Comparison of ENCODE assay signal across 1 cellular context in the genomic region with DNA sequence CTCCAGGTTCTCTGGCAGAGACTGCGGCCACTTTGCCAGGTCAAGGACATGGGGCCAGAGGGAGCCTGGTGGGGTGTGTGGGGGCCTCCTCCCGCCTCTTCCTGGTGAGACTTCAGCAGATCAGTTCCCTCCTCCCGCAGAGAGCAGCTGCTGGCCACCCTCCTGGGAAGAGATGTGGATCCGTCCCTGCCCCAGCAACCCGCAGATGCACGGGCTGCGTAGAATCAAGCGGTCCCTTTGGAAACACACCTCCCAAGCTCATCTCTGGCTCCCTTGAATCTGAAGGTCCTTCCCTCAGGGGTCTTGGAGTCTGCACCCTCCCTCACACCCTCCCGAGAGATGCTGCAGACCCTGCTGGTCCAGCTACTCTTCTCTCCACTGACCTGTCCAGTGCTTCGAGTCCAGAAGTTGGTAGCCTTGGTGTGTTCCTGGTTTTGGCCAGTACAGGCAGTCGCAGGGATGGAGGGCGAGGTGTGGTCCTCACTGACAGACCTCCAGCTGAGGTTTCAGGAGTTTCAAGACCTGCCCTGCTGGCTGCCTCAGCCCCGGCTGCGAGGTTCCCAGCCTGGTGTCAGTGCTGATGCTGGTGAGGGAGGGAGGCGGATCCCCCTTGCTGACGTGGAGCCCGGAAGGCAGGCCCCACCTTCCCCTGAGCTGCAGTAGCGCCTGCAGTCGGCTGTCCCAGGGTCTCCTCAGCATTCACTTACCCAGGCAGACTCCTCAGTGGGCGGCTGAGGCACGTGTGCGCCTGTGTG.
TF ChIP-seq lines count a peak whose summit lies in the region.

A gene with protein sequence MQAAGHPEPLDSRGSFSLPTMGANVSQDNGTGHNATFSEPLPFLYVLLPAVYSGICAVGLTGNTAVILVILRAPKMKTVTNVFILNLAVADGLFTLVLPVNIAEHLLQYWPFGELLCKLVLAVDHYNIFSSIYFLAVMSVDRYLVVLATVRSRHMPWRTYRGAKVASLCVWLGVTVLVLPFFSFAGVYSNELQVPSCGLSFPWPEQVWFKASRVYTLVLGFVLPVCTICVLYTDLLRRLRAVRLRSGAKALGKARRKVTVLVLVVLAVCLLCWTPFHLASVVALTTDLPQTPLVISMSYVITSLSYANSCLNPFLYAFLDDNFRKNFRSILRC (minus strand): TSS at position 585 of the 755 bp plus-strand sequence. CDS start 734 bp downstream, outside the sequence.

TF ChIP-seq in GM23338, 12 proteins besides CTCF, POLR2A, EP300 and RAD21 (continued from another document):
- TF ChIP-seq, protein P1, sequence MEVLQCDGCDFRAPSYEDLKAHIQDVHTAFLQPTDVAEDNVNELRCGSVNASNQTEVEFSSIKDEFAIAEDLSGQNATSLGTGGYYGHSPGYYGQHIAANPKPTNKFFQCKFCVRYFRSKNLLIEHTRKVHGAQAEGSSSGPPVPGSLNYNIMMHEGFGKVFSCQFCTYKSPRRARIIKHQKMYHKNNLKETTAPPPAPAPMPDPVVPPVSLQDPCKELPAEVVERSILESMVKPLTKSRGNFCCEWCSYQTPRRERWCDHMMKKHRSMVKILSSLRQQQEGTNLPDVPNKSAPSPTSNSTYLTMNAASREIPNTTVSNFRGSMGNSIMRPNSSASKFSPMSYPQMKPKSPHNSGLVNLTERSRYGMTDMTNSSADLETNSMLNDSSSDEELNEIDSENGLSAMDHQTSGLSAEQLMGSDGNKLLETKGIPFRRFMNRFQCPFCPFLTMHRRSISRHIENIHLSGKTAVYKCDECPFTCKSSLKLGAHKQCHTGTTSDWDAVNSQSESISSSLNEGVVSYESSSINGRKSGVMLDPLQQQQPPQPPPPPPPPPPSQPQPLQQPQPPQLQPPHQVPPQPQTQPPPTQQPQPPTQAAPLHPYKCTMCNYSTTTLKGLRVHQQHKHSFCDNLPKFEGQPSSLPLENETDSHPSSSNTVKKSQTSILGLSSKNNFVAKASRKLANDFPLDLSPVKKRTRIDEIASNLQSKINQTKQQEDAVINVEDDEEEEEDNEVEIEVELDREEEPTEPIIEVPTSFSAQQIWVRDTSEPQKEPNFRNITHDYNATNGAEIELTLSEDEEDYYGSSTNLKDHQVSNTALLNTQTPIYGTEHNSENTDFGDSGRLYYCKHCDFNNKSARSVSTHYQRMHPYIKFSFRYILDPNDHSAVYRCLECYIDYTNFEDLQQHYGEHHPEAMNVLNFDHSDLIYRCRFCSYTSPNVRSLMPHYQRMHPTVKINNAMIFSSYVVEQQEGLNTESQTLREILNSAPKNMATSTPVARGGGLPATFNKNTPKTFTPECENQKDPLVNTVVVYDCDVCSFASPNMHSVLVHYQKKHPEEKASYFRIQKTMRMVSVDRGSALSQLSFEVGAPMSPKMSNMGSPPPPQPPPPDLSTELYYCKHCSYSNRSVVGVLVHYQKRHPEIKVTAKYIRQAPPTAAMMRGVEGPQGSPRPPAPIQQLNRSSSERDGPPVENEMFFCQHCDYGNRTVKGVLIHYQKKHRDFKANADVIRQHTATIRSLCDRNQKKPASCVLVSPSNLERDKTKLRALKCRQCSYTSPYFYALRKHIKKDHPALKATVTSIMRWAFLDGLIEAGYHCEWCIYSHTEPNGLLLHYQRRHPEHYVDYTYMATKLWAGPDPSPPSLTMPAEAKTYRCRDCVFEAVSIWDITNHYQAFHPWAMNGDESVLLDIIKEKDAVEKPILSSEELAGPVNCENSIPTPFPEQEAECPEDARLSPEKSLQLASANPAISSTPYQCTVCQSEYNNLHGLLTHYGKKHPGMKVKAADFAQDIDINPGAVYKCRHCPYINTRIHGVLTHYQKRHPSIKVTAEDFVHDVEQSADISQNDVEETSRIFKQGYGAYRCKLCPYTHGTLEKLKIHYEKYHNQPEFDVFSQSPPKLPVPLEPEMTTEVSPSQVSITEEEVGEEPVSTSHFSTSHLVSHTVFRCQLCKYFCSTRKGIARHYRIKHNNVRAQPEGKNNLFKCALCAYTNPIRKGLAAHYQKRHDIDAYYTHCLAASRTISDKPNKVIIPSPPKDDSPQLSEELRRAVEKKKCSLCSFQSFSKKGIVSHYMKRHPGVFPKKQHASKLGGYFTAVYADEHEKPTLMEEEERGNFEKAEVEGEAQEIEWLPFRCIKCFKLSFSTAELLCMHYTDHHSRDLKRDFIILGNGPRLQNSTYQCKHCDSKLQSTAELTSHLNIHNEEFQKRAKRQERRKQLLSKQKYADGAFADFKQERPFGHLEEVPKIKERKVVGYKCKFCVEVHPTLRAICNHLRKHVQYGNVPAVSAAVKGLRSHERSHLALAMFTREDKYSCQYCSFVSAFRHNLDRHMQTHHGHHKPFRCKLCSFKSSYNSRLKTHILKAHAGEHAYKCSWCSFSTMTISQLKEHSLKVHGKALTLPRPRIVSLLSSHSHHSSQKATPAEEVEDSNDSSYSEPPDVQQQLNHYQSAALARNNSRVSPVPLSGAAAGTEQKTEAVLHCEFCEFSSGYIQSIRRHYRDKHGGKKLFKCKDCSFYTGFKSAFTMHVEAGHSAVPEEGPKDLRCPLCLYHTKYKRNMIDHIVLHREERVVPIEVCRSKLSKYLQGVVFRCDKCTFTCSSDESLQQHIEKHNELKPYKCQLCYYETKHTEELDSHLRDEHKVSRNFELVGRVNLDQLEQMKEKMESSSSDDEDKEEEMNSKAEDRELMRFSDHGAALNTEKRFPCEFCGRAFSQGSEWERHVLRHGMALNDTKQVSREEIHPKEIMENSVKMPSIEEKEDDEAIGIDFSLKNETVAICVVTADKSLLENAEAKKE (CRISPR knock-in tag; IDR thresholded peaks at IDR 0.05) = no peak
